Comparison of ENCODE assay signal across 8 cellular contexts in genomic region chr1:28927442-28928305, GRCh38. TPM values are rescaled to one million over a fixed set of nuclear protein-coding genes. Genes with fewer than 3 reads are reported as not detected.
A peak's percentile ranks its signal among the peaks of the same experiment; 100 is the strongest.
DNase-seq lines count a peak whose midpoint lies in the region; ATAC-seq and TF ChIP-seq lines count a peak whose summit lies in the region.

No MANE protein-coding gene starts in this region.

- peak overlapping the region; percentile 54 to 91 (median 76) for H3K4me3 Mint-ChIP-seq in naive thymus-derived CD4-positive, alpha-beta T cell

- TF ChIP-seq CTCF in GM06990 (IDR thresholded peaks at IDR 0.05; ENCODE audit: insufficient read depth, low read length, poor library complexity, severe bottlenecking), result no peak
- no peak for TF ChIP-seq CTCF in body of pancreas (IDR thresholded peaks at IDR 0.05)

- intact Hi-C loops in body of pancreas (cut with DNase I), result no loop called here
- intact Hi-C loops in naive thymus-derived CD4-positive, alpha-beta T cell (cut with micrococcal nuclease), result loop anchor here (1.0 to 5.0 kb wide), 8 partner anchors 9 to 255 kb away; partner anchors contain the start of genes SRSF4 (in 1 of the 2) and YTHDF2 (in 1 of the 2)

- H3K27ac Mint-ChIP-seq in naive thymus-derived CD4-positive, alpha-beta T cell, result peak overlapping the region; percentile 65 to 98 (median 91)

- 49 to 57% methylated on average over 2 of the region's 2 CpGs for WGBS in body of pancreas, 2 donors

- no peak for ATAC-seq in body of pancreas
- peak; percentile 27 for ATAC-seq in naive thymus-derived CD4-positive, alpha-beta T cell
- ATAC-seq in GM21717 (IDR thresholded peaks at IDR 0.05; ENCODE audit: unreplicated experiment), result no peak

- peaks cover 0 to 16% (median 0%) of the 10 kb centered on the region in 5 donors for H3K36me3 Mint-ChIP-seq in naive thymus-derived CD4-positive, alpha-beta T cell

- H3K4me1 ChIP-seq in body of pancreas, result peaks cover 27% of the 10 kb centered on the region
- H3K4me1 ChIP-seq in naive thymus-derived CD4-positive, alpha-beta T cell (ENCODE audit: control insufficient read depth in 2 of 2, insufficient read depth in 2 of 2, low read length in 2 of 2), result peaks cover 60 to 62% of the 10 kb centered on the region in 2 donors

- H3K27ac ChIP-seq in body of pancreas, result peak overlapping the region; percentile 21 to 47 (median 30)
- H3K27ac ChIP-seq in naive thymus-derived CD4-positive, alpha-beta T cell (ENCODE audit: low read depth, low read length), result peak overlapping the region; percentile 69

- H3K4me1 Mint-ChIP-seq in naive thymus-derived CD4-positive, alpha-beta T cell, result peaks cover 50 to 85% (median 61%) of the 10 kb centered on the region in 7 donors

- no peaks in the 10 kb centered on the region for H3K27me3 Mint-ChIP-seq in naive thymus-derived CD4-positive, alpha-beta T cell

- CTCF ChIA-PET in naive thymus-derived CD4-positive, alpha-beta T cell (lab: Charles Lee), result interaction anchor here (0.5 to 2.3 kb wide), 4 partner anchors 8 to 181 kb away, joined by 3 to 8 read pairs (median 7); partner anchors contain the start of gene EPB41

- H3K4me3 ChIP-seq in GM06990 (replicated peaks; ENCODE audit: low read depth, low read length) (peak overlapping the region; percentile 35), body of pancreas (no peak overlapping the region)
- H3K4me3 ChIP-seq in naive thymus-derived CD4-positive, alpha-beta T cell (ENCODE audit: low read length), result peak overlapping the region; percentile 24

- no peak for DNase-seq in GM06990 (ENCODE audit: extremely low read depth, insufficient read length)
- peak; percentile 84 for DNase-seq in NAMALWA (ENCODE audit: low spot score)
- no peak for DNase-seq in body of pancreas
- no peak for DNase-seq in naive thymus-derived CD4-positive, alpha-beta T cell
- no peak for DNase-seq in NCI-H446 (lab: John Stamatoyannopoulos, UW)
- no peak for DNase-seq in SHP77 treated with DMSO at 0.1 percent for 48 hours (lab: John Stamatoyannopoulos, UW)
- DNase-seq in globus pallidus (ENCODE audit: low spot score), result no peak

- H3K9me3 ChIP-seq in body of pancreas, result no peaks in the 10 kb centered on the region
- H3K9me3 ChIP-seq in naive thymus-derived CD4-positive, alpha-beta T cell (ENCODE audit: control insufficient read depth in 2 of 3, low read length in 3 of 3), result no peaks in the 10 kb centered on the region

- no peaks in the 10 kb centered on the region for H3K9me3 Mint-ChIP-seq in naive thymus-derived CD4-positive, alpha-beta T cell

- H3K36me3 ChIP-seq in GM06990 (ENCODE audit: control insufficient read depth, insufficient read depth, low read length) (no peaks in the 10 kb centered on the region), body of pancreas (replicated peaks in 1 of 2; ENCODE audit: insufficient read depth in 1 of 2, low read depth in 2 of 2) (no peaks in the 10 kb centered on the region)
- no peaks in the 10 kb centered on the region for H3K36me3 ChIP-seq in naive thymus-derived CD4-positive, alpha-beta T cell (ENCODE audit: control insufficient read depth in 2 of 3, insufficient read depth in 3 of 3, low read length in 3 of 3)

- POLR2A ChIA-PET in naive thymus-derived CD4-positive, alpha-beta T cell (lab: Charles Lee), result interaction anchor here (0.6 to 4.1 kb wide), 14 partner anchors 12 to 1816 kb away, joined by 3 to 49 read pairs (median 3); partner anchors contain the start of genes EPB41 and TAF12

- TF ChIP-seq POLR2A in body of pancreas (IDR thresholded peaks at IDR 0.05), result no peak

- H3K27me3 ChIP-seq in GM06990 (replicated peaks; ENCODE audit: control insufficient read depth, insufficient read depth, low read length) (no peaks in the 10 kb centered on the region), body of pancreas (no peaks in the 10 kb centered on the region)
- no peaks in the 10 kb centered on the region for H3K27me3 ChIP-seq in naive thymus-derived CD4-positive, alpha-beta T cell (ENCODE audit: control insufficient read depth in 2 of 2, insufficient read depth in 2 of 2, low read length in 2 of 2)

RNA-seq across cellular contexts. Expression of gene EPB41, which starts 13.3 kb away (rescaled TPM):
- total RNA-seq in body of pancreas, result 10 to 100 TPM; 45.8 to 54.7 TPM
- total RNA-seq in naive thymus-derived CD4-positive, alpha-beta T cell, result 100 to 1,000 TPM; 150 to 325 (median 175) TPM
- polyA plus RNA-seq in naive thymus-derived CD4-positive, alpha-beta T cell, result 100 to 1,000 TPM; 115 to 134 TPM

Comparison
In these comparisons a context has a peak if more than half of its experiments do, and no peak if none do; other contexts are left out.
1. H3K4me3 ChIP-seq: peak in GM06990 (single experiment) and naive thymus-derived CD4-positive, alpha-beta T cell (single experiment); none in body of pancreas (0 of 2).